In genomic region chr16:25080420-25081131, GRCh38 we compare ENCODE assay signal across 6 cellular contexts.
"Had no signal": no experiment of that assay in that cellular context is flagged by ENCODE, and none has a peak within 500 bp of the region (broad histone marks: within the 10 kb centered on the region; RNA-seq: fewer than 3 reads in every experiment).

No MANE protein-coding gene starts in this region.

- H3K27ac Mint-ChIP-seq: IgD-negative memory B cell had no signal

- H3K4me3 Mint-ChIP-seq: IgD-negative memory B cell had no signal

- FAIRE-seq: HepG2, HTR-8/SVneo had no signal

- H3K9me3 Mint-ChIP-seq: IgD-negative memory B cell had no signal

- H3K27me3 Mint-ChIP-seq: IgD-negative memory B cell had no signal

- ATAC-seq: HepG2 had no signal

- H3K27ac ChIP-seq: HL-60 had no signal

- DNase-seq: IMR-90, KBM-7 had no signal
